11 cellular contexts compared by ENCODE assay signal in genomic region chr4:142128529-142128928, GRCh38.
A peak's percentile ranks its signal among the peaks of the same experiment; 100 is the strongest.
DNase-seq lines count a peak whose midpoint lies in the region.
"Had no signal": no experiment of that assay in that cellular context is flagged by ENCODE, and none has a peak within 500 bp of the region (broad histone marks: within the 10 kb centered on the region; RNA-seq: fewer than 3 reads in every experiment).

No MANE protein-coding gene starts in this region.

- H3K9me3 Mint-ChIP-seq in activated T-cell treated with anti-CD3 and anti-CD28 coated beads, Interleukin-2, amount 50 U/mL, for 24 hours = no peaks in the 10 kb centered on the region

- H3K4me3 Mint-ChIP-seq in activated T-cell treated with anti-CD3 and anti-CD28 coated beads, Interleukin-2, amount 50 U/mL, for 24 hours = no peak overlapping the region

- no peak for DNase-seq in activated T-cell treated with anti-CD3 and anti-CD28 coated beads, Interleukin-2, amount 50 U/mL, for 24 hours
- DNase-seq in activated T-cell treated with anti-CD3 and anti-CD28 coated beads for 4 hours (no peak), astrocyte of the hippocampus (ENCODE audit: low read depth, low spot score) (peak; percentile 74), iris pigment epithelial cell (ENCODE audit: low read depth) (peak; percentile 5), stromal cell of bone marrow (ENCODE audit: low read depth) (peak; percentile 7), DMS79 (lab: John Stamatoyannopoulos, UW) (no peak), NCI-H1105 (lab: John Stamatoyannopoulos, UW) (no peak), NCI-H1417 (lab: John Stamatoyannopoulos, UW) (no peak)
- DNase-seq: lower lobe of right lung, NCI-H2171, psoas muscle had no signal

- H3K27ac Mint-ChIP-seq in activated T-cell treated with anti-CD3 and anti-CD28 coated beads, Interleukin-2, amount 50 U/mL, for 24 hours = peak overlapping the region; percentile 76

- H3K27me3 Mint-ChIP-seq in activated T-cell treated with anti-CD3 and anti-CD28 coated beads, Interleukin-2, amount 50 U/mL, for 24 hours = no peaks in the 10 kb centered on the region

- H3K4me1 Mint-ChIP-seq in activated T-cell treated with anti-CD3 and anti-CD28 coated beads, Interleukin-2, amount 50 U/mL, for 24 hours (ENCODE audit: low read depth) = peaks cover 34% of the 10 kb centered on the region

- H3K36me3 Mint-ChIP-seq in activated T-cell treated with anti-CD3 and anti-CD28 coated beads, Interleukin-2, amount 50 U/mL, for 24 hours (ENCODE audit: low read depth) = peaks cover 49% of the 10 kb centered on the region

Comparison
In these comparisons a context has a peak if more than half of its experiments do, and no peak if none do; other contexts are left out.
1. DNase-seq: peak in astrocyte of the hippocampus (single experiment), iris pigment epithelial cell (single experiment) and stromal cell of bone marrow (single experiment); none in activated T-cell treated with anti-CD3 and anti-CD28 coated beads, Interleukin-2, amount 50 U/mL, for 24 hours (single experiment), activated T-cell treated with anti-CD3 and anti-CD28 coated beads for 4 hours (single experiment), DMS79 (single experiment), NCI-H1105 (single experiment) and NCI-H1417 (0 of 3).